17 cellular contexts compared by ENCODE assay signal in the genomic region with DNA sequence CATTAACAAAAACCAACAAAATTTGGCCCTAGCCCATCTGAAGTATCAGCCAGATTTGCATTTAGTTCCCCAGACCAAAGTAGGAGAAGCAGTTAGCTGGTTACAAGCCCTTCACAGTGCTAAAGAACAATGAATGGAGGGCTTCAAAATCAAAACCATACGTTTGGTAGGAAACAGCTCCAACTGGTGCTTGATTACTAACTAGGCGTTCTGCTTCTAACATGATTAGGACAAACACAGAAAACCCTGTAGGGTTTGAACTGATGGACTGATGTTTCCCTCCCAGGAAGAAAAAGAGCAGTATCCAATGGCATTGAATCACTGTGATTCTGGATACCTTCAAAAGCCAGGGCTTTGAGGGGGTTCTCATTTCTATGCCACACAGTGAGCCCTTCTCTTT. TPM values are rescaled to one million over a fixed set of nuclear protein-coding genes. Genes with fewer than 3 reads are reported as not detected.
A peak's percentile ranks its signal among the peaks of the same experiment; 100 is the strongest.
DNase-seq lines count a peak whose midpoint lies in the region; FAIRE-seq and TF ChIP-seq lines count a peak whose summit lies in the region.
"Had no signal": no experiment of that assay in that cellular context is flagged by ENCODE, and none has a peak within 500 bp of the region (broad histone marks: within the 10 kb centered on the region; RNA-seq: fewer than 3 reads in every experiment).

No MANE protein-coding gene starts in this region.

- dilution Hi-C loops in keratinocyte (cut with MboI; ENCODE audit: extremely low pct_ligation_motif_present, low sequenced_read_pairs) = no loop called here

- H3K9ac ChIP-seq in adipocyte (ENCODE audit: low read length) (peak overlapping the region; percentile 74), keratinocyte (ENCODE audit: control insufficient read depth, extremely low read depth, insufficient read depth, low read length) (peak overlapping the region; percentile 88), subcutaneous abdominal adipose tissue (ENCODE audit: low read length in 5 of 5) (no peak overlapping the region)

- no peaks in the 10 kb centered on the region for H4K20me1 ChIP-seq in keratinocyte (ENCODE audit: control insufficient read depth, extremely low read depth, insufficient read depth, low read length)

- peak overlapping the region; percentile 13 for H3K27ac Mint-ChIP-seq in activated naive CD4-positive, alpha-beta T cell treated with anti-CD3 and anti-CD28 coated beads for 36 hours
- H3K27ac Mint-ChIP-seq in CD8-positive, alpha-beta memory T cell = no peak overlapping the region
- H3K27ac Mint-ChIP-seq: activated naive CD8-positive, alpha-beta T cell treated with anti-CD3 and anti-CD28 coated beads, Interleukin-2, amount 10 ng/mL, durations not matched to agents 7 days and 5 days; naive B cell had no signal

- H3K4me2 ChIP-seq in keratinocyte (ENCODE audit: control insufficient read depth, extremely low read depth, insufficient read depth, low read depth, low read length) = peak overlapping the region; percentile 65

- no peaks in the 10 kb centered on the region for H3K9me3 ChIP-seq in adipocyte (ENCODE audit: control insufficient read depth, low read length)
- no peaks in the 10 kb centered on the region for H3K9me3 ChIP-seq in keratinocyte (ENCODE audit: control insufficient read depth, low read depth, low read length)
- H3K9me3 ChIP-seq in subcutaneous abdominal adipose tissue (ENCODE audit: control insufficient read depth in 5 of 5, low read length in 5 of 5) = no peaks in the 10 kb centered on the region
- no peaks in the 10 kb centered on the region for H3K9me3 ChIP-seq in CD8-positive, alpha-beta memory T cell (ENCODE audit: low read length)
- H3K9me3 ChIP-seq: thyroid gland had no signal

- H3K4me1 ChIP-seq in adipocyte (ENCODE audit: control insufficient read depth, insufficient read depth, low read length) (peaks cover 72% of the 10 kb centered on the region), keratinocyte (ENCODE audit: control insufficient read depth, extremely low read depth, insufficient read depth, low read length) (peaks cover 71% of the 10 kb centered on the region), subcutaneous abdominal adipose tissue (ENCODE audit: control insufficient read depth in 5 of 5, insufficient read depth in 5 of 5, low read length in 5 of 5) (peaks cover 4 to 47% (median 43%) of the 10 kb centered on the region in 5 donors)
- peaks cover 4% of the 10 kb centered on the region for H3K4me1 ChIP-seq in CD8-positive, alpha-beta memory T cell (ENCODE audit: insufficient read depth, low read length)

- peak overlapping the region; percentile 46 for H3K4me3 ChIP-seq in adipocyte (ENCODE audit: low read length)
- peak overlapping the region in 2 of 3 experiments; percentile 16 to 30 for H3K4me3 ChIP-seq in keratinocyte (ENCODE audit: control insufficient read depth in 2 of 3, extremely low read depth in 1 of 3, insufficient read depth in 2 of 3, low read depth in 1 of 3, low read length in 3 of 3)
- no peak overlapping the region for H3K4me3 ChIP-seq in subcutaneous abdominal adipose tissue (ENCODE audit: low read depth in 1 of 5, low read length in 5 of 5)
- no peak overlapping the region for H3K4me3 ChIP-seq in CD8-positive, alpha-beta memory T cell (ENCODE audit: low read length)
- H3K4me3 ChIP-seq: thyroid gland had no signal

- no peaks in the 10 kb centered on the region for H3K27me3 Mint-ChIP-seq in activated naive CD4-positive, alpha-beta T cell treated with anti-CD3 and anti-CD28 coated beads for 36 hours (ENCODE audit: low read depth)
- H3K27me3 Mint-ChIP-seq in CD8-positive, alpha-beta memory T cell = peaks cover 0 to 8% of the 10 kb centered on the region in 2 donors
- H3K27me3 Mint-ChIP-seq: activated naive CD8-positive, alpha-beta T cell treated with anti-CD3 and anti-CD28 coated beads, Interleukin-2, amount 10 ng/mL, durations not matched to agents 7 days and 5 days had no signal

- intact Hi-C loops in activated naive CD4-positive, alpha-beta T cell treated with anti-CD3 and anti-CD28 coated beads for 36 hours (cut with micrococcal nuclease) = loop anchor here (1.0 to 5.0 kb wide), 3 partner anchors 23 to 446 kb away; a partner anchor contains a TSS

- H2AFZ ChIP-seq in keratinocyte (ENCODE audit: control insufficient read depth, low read length) = no peak overlapping the region

- H3K9me1 ChIP-seq in keratinocyte (ENCODE audit: control insufficient read depth, extremely low read depth, insufficient read depth, low read length) = no peaks in the 10 kb centered on the region

- POLR2A ChIA-PET in CD8-positive, alpha-beta memory T cell (lab: Charles Lee) = no interaction called here

- CTCF ChIA-PET in activated naive CD4-positive, alpha-beta T cell treated with anti-CD3 and anti-CD28 coated beads for 36 hours (lab: Charles Lee) = interaction anchor here (1.1 to 1.6 kb wide), 6 partner anchors 16 to 131 kb away, joined by 3 to 7 read pairs (median 4); no protein-coding TSS in a partner anchor
- CTCF ChIA-PET in CD8-positive, alpha-beta memory T cell (lab: Charles Lee) = interaction anchor here (2.6 kb wide), 1 partner anchor 350 kb away, joined by 7 read pairs; no protein-coding TSS in a partner anchor

- H3K36me3 Mint-ChIP-seq in activated naive CD4-positive, alpha-beta T cell treated with anti-CD3 and anti-CD28 coated beads for 36 hours (ENCODE audit: low read depth) = no peaks in the 10 kb centered on the region
- no peaks in the 10 kb centered on the region for H3K36me3 Mint-ChIP-seq in CD8-positive, alpha-beta memory T cell
- H3K36me3 Mint-ChIP-seq: naive B cell had no signal

- H3K79me2 ChIP-seq in keratinocyte (ENCODE audit: control insufficient read depth, insufficient read depth, low read length) = no peaks in the 10 kb centered on the region

- peaks cover 71% of the 10 kb centered on the region for H3K4me1 Mint-ChIP-seq in activated naive CD4-positive, alpha-beta T cell treated with anti-CD3 and anti-CD28 coated beads for 36 hours (ENCODE audit: low read depth)
- H3K4me1 Mint-ChIP-seq in CD8-positive, alpha-beta memory T cell = peaks cover 7 to 16% (median 12%) of the 10 kb centered on the region in 3 donors

- H3K36me3 ChIP-seq in adipocyte (ENCODE audit: control insufficient read depth, insufficient read depth, low read length, severe bottlenecking) = no peaks in the 10 kb centered on the region
- no peaks in the 10 kb centered on the region for H3K36me3 ChIP-seq in keratinocyte (ENCODE audit: control insufficient read depth in 2 of 2, extremely low read depth in 1 of 2, insufficient read depth in 2 of 2, low read length in 2 of 2)
- H3K36me3 ChIP-seq in subcutaneous abdominal adipose tissue (ENCODE audit: control insufficient read depth in 5 of 5, insufficient read depth in 5 of 5, low read length in 5 of 5) = no peaks in the 10 kb centered on the region
- no peaks in the 10 kb centered on the region for H3K36me3 ChIP-seq in CD8-positive, alpha-beta memory T cell (ENCODE audit: insufficient read depth, low read length)
- H3K36me3 ChIP-seq: thyroid gland had no signal

- no peaks in the 10 kb centered on the region for H3K27me3 ChIP-seq in adipocyte (replicated peaks; ENCODE audit: control insufficient read depth, insufficient read depth, low read length)
- H3K27me3 ChIP-seq in keratinocyte (ENCODE audit: control insufficient read depth, extremely low read depth, insufficient read depth, low read length) = no peaks in the 10 kb centered on the region
- H3K27me3 ChIP-seq in subcutaneous abdominal adipose tissue (ENCODE audit: control insufficient read depth in 5 of 5, insufficient read depth in 4 of 5, low read length in 5 of 5) = no peaks in the 10 kb centered on the region
- no peaks in the 10 kb centered on the region for H3K27me3 ChIP-seq in CD8-positive, alpha-beta memory T cell (ENCODE audit: insufficient read depth, low read length, poor library complexity, severe bottlenecking)
- H3K27me3 ChIP-seq: thyroid gland had no signal

- H3K27ac ChIP-seq in keratinocyte (ENCODE audit: control insufficient read depth, insufficient read depth, low read length) (peak overlapping the region; percentile 100), subcutaneous abdominal adipose tissue (ENCODE audit: low read depth, low read length) (peak overlapping the region; percentile 38)
- no peak overlapping the region for H3K27ac ChIP-seq in CD8-positive, alpha-beta memory T cell (ENCODE audit: low read depth, low read length)
- H3K27ac ChIP-seq: thyroid gland, VCaP had no signal

- no peak overlapping the region for H3K4me3 Mint-ChIP-seq in activated naive CD4-positive, alpha-beta T cell treated with anti-CD3 and anti-CD28 coated beads for 36 hours
- peak overlapping the region in 1 of 7 donors; percentile 39 for H3K4me3 Mint-ChIP-seq in CD8-positive, alpha-beta memory T cell
- H3K4me3 Mint-ChIP-seq: naive B cell had no signal

- FAIRE-seq in keratinocyte (lab: Jason Lieb, UNC) = no peak
- FAIRE-seq: endometrium had no signal

- H3K9me3 Mint-ChIP-seq in activated naive CD4-positive, alpha-beta T cell treated with anti-CD3 and anti-CD28 coated beads for 36 hours = no peaks in the 10 kb centered on the region
- H3K9me3 Mint-ChIP-seq in CD8-positive, alpha-beta memory T cell = no peaks in the 10 kb centered on the region
- H3K9me3 Mint-ChIP-seq: activated naive CD8-positive, alpha-beta T cell treated with anti-CD3 and anti-CD28 coated beads, Interleukin-2, amount 10 ng/mL, durations not matched to agents 7 days and 5 days; naive B cell had no signal

- DNase-seq in activated naive CD4-positive, alpha-beta T cell treated with anti-CD3 and anti-CD28 coated beads for 36 hours = no peak
- no peak for DNase-seq in activated naive CD4-positive, alpha-beta T cell treated with anti-CD3 and anti-CD28 coated beads, Interleukin-2, amount 50 U/mL, for 16 hours
- DNase-seq in adipocyte (ENCODE audit: low read depth) (peak; percentile 58), keratinocyte (ENCODE audit: low read depth, low spot score) (no peak), KG1 (lab: John Stamatoyannopoulos, UW) (no peak)
- no peak for DNase-seq in activated CD4-positive, CD25-positive, alpha-beta regulatory T cell (lab: John Stamatoyannopoulos, UW)
- no peak for DNase-seq in CD8-positive, alpha-beta memory T cell
- DNase-seq: activated naive CD8-positive, alpha-beta T cell treated with anti-CD3 and anti-CD28 coated beads, Interleukin-2, amount 10 ng/mL, durations not matched to agents 7 days and 5 days; naive B cell; NCI-H1694 treated with DMSO at 0.1 percent for 48 hours; NCI-H510A treated with DMSO at 0.1 percent for 48 hours; OCI-M1; retina; thyroid gland had no signal

- TF ChIP-seq CTCF in keratinocyte (optimal IDR thresholded peaks at IDR 0.05 in 1 of 3, IDR thresholded peaks at IDR 0.05 in 1 of 3, conservative IDR thresholded peaks at IDR 0.05 in 1 of 3; ENCODE audit: extremely low read depth in 1 of 3, insufficient read depth in 2 of 3, low read length in 3 of 3) = no peak

RNA-seq across cellular contexts. Expression of a gene that starts 20.5 kb away (rescaled TPM):
- total RNA-seq in activated naive CD4-positive, alpha-beta T cell treated with anti-CD3 and anti-CD28 coated beads for 36 hours = 10 to 100 TPM; 53.9 to 54.6 TPM
- 1.6 to 3.3 TPM (median 2.0 TPM) in 3 replicates for polyA plus RNA-seq in keratinocyte
- 0.40 TPM for polyA plus RNA-seq in keratinocyte (2011; ENCODE audit: low read depth)
- polyA plus RNA-seq in keratinocyte (2011; cell fraction: cytosol; rRNA removed) = 1.8 and 3.0 TPM in 2 replicates
- polyA plus RNA-seq in keratinocyte (2011; cell fraction: nucleus; rRNA removed) = 3.0 and 3.1 TPM in 2 replicates
- 0.80 and 0.92 TPM in 2 replicates for polyA plus RNA-seq in keratinocyte (2012; ENCODE audit: low replicate concordance)
- polyA minus RNA-seq in keratinocyte = 0.16 to 2.2 TPM (median 1.7 TPM) in 3 replicates
- not detected for polyA minus RNA-seq in keratinocyte (2011; cell fraction: cytosol; rRNA and poly(A)+ RNA removed)
- 1.3 and 2.7 TPM in 2 replicates for polyA minus RNA-seq in keratinocyte (2011; cell fraction: nucleus; rRNA and poly(A)+ RNA removed)
- total RNA-seq in CD8-positive, alpha-beta memory T cell = 10 to 100 TPM; 53.0 to 54.7 TPM
- polyA plus RNA-seq in CD8-positive, alpha-beta memory T cell = 88.2 TPM

Comparison
In these comparisons a context has a peak if more than half of its experiments do, and no peak if none do; other contexts are left out.
1. H3K4me3 ChIP-seq: peak in adipocyte (single experiment) and keratinocyte (2 of 3); none in subcutaneous abdominal adipose tissue (0 of 5) and CD8-positive, alpha-beta memory T cell (single experiment).
2. H3K9ac ChIP-seq: peak in adipocyte (single experiment) and keratinocyte (single experiment); none in subcutaneous abdominal adipose tissue (0 of 5).